In genomic region chr16:31461201-31461920, GRCh38 we compare ENCODE assay signal across 1 cellular context.
TF ChIP-seq lines count a peak whose summit lies in the region.

No MANE protein-coding gene starts in this region.

TF ChIP-seq in GM12878, 131 proteins besides CTCF, POLR2A, EP300 and RAD21:
- no peak for TF ChIP-seq CHD1 (IDR thresholded peaks at IDR 0.05; ENCODE audit: low read depth, low read length)
- no peak for TF ChIP-seq RUNX3 (IDR thresholded peaks at IDR 0.05; ENCODE audit: low read length)
- TF ChIP-seq STAT1 (conservative IDR thresholded peaks at IDR 0.05), result no peak
- TF ChIP-seq NR2C2 (IDR thresholded peaks at IDR 0.05; ENCODE audit: borderline replicate concordance, control insufficient read depth, insufficient read length, low read depth), result no peak
- no peak for TF ChIP-seq POU2F2 (IDR thresholded peaks at IDR 0.05; ENCODE audit: borderline replicate concordance, low read depth, low read length)
- TF ChIP-seq NFXL1 (IDR thresholded peaks at IDR 0.05; ENCODE audit: borderline replicate concordance), result no peak
- no peak for TF ChIP-seq SMC3 (IDR thresholded peaks at IDR 0.05; ENCODE audit: borderline replicate concordance, low read length)
- TF ChIP-seq ATF7 (IDR thresholded peaks at IDR 0.05; ENCODE audit: low read depth), result no peak
- no peak for TF ChIP-seq WRNIP1 (IDR thresholded peaks at IDR 0.05; ENCODE audit: borderline replicate concordance, low read depth, low read length)
- TF ChIP-seq CREM (IDR thresholded peaks at IDR 0.05; ENCODE audit: low read depth), result no peak
- no peak for TF ChIP-seq SREBF1 (IDR thresholded peaks at IDR 0.05; ENCODE audit: low read length)
- TF ChIP-seq RCOR1 (conservative IDR thresholded peaks at IDR 0.05; ENCODE audit: low read depth, low read length), result no peak
- TF ChIP-seq, protein P1, sequence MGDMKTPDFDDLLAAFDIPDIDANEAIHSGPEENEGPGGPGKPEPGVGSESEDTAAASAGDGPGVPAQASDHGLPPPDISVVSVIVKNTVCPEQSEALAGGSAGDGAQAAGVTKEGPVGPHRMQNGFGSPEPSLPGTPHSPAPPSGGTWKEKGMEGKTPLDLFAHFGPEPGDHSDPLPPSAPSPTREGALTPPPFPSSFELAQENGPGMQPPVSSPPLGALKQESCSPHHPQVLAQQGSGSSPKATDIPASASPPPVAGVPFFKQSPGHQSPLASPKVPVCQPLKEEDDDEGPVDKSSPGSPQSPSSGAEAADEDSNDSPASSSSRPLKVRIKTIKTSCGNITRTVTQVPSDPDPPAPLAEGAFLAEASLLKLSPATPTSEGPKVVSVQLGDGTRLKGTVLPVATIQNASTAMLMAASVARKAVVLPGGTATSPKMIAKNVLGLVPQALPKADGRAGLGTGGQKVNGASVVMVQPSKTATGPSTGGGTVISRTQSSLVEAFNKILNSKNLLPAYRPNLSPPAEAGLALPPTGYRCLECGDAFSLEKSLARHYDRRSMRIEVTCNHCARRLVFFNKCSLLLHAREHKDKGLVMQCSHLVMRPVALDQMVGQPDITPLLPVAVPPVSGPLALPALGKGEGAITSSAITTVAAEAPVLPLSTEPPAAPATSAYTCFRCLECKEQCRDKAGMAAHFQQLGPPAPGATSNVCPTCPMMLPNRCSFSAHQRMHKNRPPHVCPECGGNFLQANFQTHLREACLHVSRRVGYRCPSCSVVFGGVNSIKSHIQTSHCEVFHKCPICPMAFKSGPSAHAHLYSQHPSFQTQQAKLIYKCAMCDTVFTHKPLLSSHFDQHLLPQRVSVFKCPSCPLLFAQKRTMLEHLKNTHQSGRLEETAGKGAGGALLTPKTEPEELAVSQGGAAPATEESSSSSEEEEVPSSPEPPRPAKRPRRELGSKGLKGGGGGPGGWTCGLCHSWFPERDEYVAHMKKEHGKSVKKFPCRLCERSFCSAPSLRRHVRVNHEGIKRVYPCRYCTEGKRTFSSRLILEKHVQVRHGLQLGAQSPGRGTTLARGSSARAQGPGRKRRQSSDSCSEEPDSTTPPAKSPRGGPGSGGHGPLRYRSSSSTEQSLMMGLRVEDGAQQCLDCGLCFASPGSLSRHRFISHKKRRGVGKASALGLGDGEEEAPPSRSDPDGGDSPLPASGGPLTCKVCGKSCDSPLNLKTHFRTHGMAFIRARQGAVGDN (IDR thresholded peaks at IDR 0.05), result no peak
TF ChIP-seq in GM12878: peak in this region for 0.
